In genomic region chr1:169180167-169180566, GRCh38 we compare ENCODE assay signal across 9 cellular contexts.
"Had no signal": no experiment of that assay in that cellular context is flagged by ENCODE, and none has a peak within 500 bp of the region (broad histone marks: within the 10 kb centered on the region; RNA-seq: fewer than 3 reads in every experiment).

No MANE protein-coding gene starts in this region.

- H3K27ac Mint-ChIP-seq: GM23338, HFFc6 had no signal

- DNase-seq: H7, HFFc6, Kasumi-1, KG1 had no signal

- H3K9me3 Mint-ChIP-seq: GM23338, HFFc6 had no signal

- H3K4me1 Mint-ChIP-seq: IgD-negative memory B cell had no signal

- H3K27me3 Mint-ChIP-seq: IgD-negative memory B cell had no signal

- H3K4me3 ChIP-seq: GM23338, HAP-1 had no signal

- H3K9me3 ChIP-seq: HAP-1 had no signal

- H3K4me2 ChIP-seq: GM23338 had no signal

- H3K27ac ChIP-seq: HL-60 had no signal

- H3K4me3 Mint-ChIP-seq: GM23338, HFFc6, IgD-negative memory B cell had no signal

- H3K36me3 ChIP-seq: HAP-1 had no signal

- ATAC-seq: GM23338, HCT116 had no signal

- H2AFZ ChIP-seq: GM23338 had no signal

- H3K4me1 ChIP-seq: HAP-1 had no signal
